In genomic region chr6:138774370-138774769, GRCh38 we compare ENCODE assay signal across 1 cellular context.
TF ChIP-seq lines count a peak whose summit lies in the region.

No MANE protein-coding gene starts in this region.

TF ChIP-seq in IMR-90, 13 proteins besides CTCF, POLR2A, EP300 and RAD21:
- TF ChIP-seq NFE2L2 (IDR thresholded peaks at IDR 0.05; ENCODE audit: low read depth, low read length) (no peak), SMC3 (IDR thresholded peaks at IDR 0.05; ENCODE audit: low read depth, low read length) (no peak), RFX5 (IDR thresholded peaks at IDR 0.05; ENCODE audit: low read depth, low read length) (no peak), FOS (IDR thresholded peaks at IDR 0.05; ENCODE audit: low read depth, low read length) (no peak), BHLHE40 (IDR thresholded peaks at IDR 0.05; ENCODE audit: low read depth, low read length) (no peak), MAFK (IDR thresholded peaks at IDR 0.05; ENCODE audit: low read depth, low read length) (no peak), MXI1 (IDR thresholded peaks at IDR 0.05; ENCODE audit: borderline replicate concordance, low read depth, low read length) (no peak), RCOR1 (IDR thresholded peaks at IDR 0.05; ENCODE audit: insufficient replicate concordance, low read length) (no peak)
- TF ChIP-seq, protein P1, sequence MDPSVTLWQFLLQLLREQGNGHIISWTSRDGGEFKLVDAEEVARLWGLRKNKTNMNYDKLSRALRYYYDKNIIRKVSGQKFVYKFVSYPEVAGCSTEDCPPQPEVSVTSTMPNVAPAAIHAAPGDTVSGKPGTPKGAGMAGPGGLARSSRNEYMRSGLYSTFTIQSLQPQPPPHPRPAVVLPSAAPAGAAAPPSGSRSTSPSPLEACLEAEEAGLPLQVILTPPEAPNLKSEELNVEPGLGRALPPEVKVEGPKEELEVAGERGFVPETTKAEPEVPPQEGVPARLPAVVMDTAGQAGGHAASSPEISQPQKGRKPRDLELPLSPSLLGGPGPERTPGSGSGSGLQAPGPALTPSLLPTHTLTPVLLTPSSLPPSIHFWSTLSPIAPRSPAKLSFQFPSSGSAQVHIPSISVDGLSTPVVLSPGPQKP (IDR thresholded peaks at IDR 0.05; ENCODE audit: borderline replicate concordance, low read depth, low read length): no peak
